ENCODE assay signal across 29 cellular contexts in genomic region chr1:162590101-162590500, GRCh38.
"Had no signal": no experiment of that assay in that cellular context is flagged by ENCODE, and none has a peak within 500 bp of the region (broad histone marks: within the 10 kb centered on the region; RNA-seq: fewer than 3 reads in every experiment).

No MANE protein-coding gene starts in this region.

- H3K4me1 Mint-ChIP-seq: naive B cell; stimulated activated effector memory CD8-positive, alpha-beta T cell treated with anti-CD3 and anti-CD28 coated beads, Interleukin-12 subunit alpha, Interleukin-12 subunit beta, amount 100 ng/mL, for 72 hours had no signal

- H3K27ac Mint-ChIP-seq: mesothelial cell of epicardium; natural killer cell treated with Interleukin-12 subunit alpha and Interleukin-12 subunit beta and Interleukin-15 and Interleukin-18, amount 100 ng/mL, for 72 hours; stimulated activated effector memory CD8-positive, alpha-beta T cell treated with anti-CD3 and anti-CD28 coated beads, Interleukin-12 subunit alpha, Interleukin-12 subunit beta, amount 100 ng/mL, for 72 hours had no signal

- H3K79me2 ChIP-seq: hepatocyte had no signal

- H3K27me3 Mint-ChIP-seq: naive B cell; natural killer cell treated with Interleukin-12 subunit alpha and Interleukin-12 subunit beta and Interleukin-15 and Interleukin-18, amount 100 ng/mL, for 72 hours had no signal

- DNase-seq: dermis blood vessel endothelial cell; effector memory CD4-positive, alpha-beta T cell; foreskin fibroblast; heart left ventricle; kidney; left cardiac atrium; left lung; mesenchymal stem cell; mucosa of descending colon; naive B cell; pancreas; sigmoid colon; stimulated activated CD4-positive, alpha-beta T cell treated with anti-CD3 and anti-CD28 coated beads, Interleukin-2, amount 100 ng/mL, for 24 hours; stimulated activated CD4-positive, alpha-beta T cell treated with anti-CD3 and anti-CD28 coated beads, Interleukin-4, amount 100 ng/mL, for 24 hours; stimulated activated naive CD4-positive, alpha-beta T cell treated with Interleukin-2 at 50 U/mL for 16 hours; stomach; thyroid gland; trophoblast cell had no signal

- H3K9me3 Mint-ChIP-seq: mesothelial cell of epicardium; naive B cell; natural killer cell treated with Interleukin-12 subunit alpha and Interleukin-12 subunit beta and Interleukin-15 and Interleukin-18, amount 100 ng/mL, for 72 hours; neural crest cell; stimulated activated effector memory CD8-positive, alpha-beta T cell treated with anti-CD3 and anti-CD28 coated beads, Interleukin-12 subunit alpha, Interleukin-12 subunit beta, amount 100 ng/mL, for 72 hours had no signal

- H3K27ac ChIP-seq: coronary artery, gastroesophageal sphincter, heart left ventricle, hepatocyte, left lung, neutrophil, pancreas, prostate gland, right atrium auricular region, sigmoid colon, stomach, thyroid gland, vagina had no signal

- H3K4me2 ChIP-seq: hepatocyte had no signal

- H3K9me3 ChIP-seq: gastroesophageal sphincter, heart left ventricle, left lung, mucosa of descending colon, neutrophil, pancreas, prostate gland, right atrium auricular region, sigmoid colon, stomach, thyroid gland, vagina had no signal

- H3K4me3 Mint-ChIP-seq: mesothelial cell of epicardium; naive B cell; natural killer cell treated with Interleukin-12 subunit alpha and Interleukin-12 subunit beta and Interleukin-15 and Interleukin-18, amount 100 ng/mL, for 72 hours; neural crest cell; stimulated activated effector memory CD8-positive, alpha-beta T cell treated with anti-CD3 and anti-CD28 coated beads, Interleukin-12 subunit alpha, Interleukin-12 subunit beta, amount 100 ng/mL, for 72 hours had no signal

- H2AFZ ChIP-seq: hepatocyte had no signal

- H3K27me3 ChIP-seq: gastroesophageal sphincter, heart left ventricle, hepatocyte, left lung, neutrophil, pancreas, right atrium auricular region, sigmoid colon, stomach, thyroid gland, vagina had no signal

- H3K4me1 ChIP-seq: gastroesophageal sphincter, heart left ventricle, left lung, prostate gland, right atrium auricular region, sigmoid colon, thyroid gland, vagina had no signal

- H3K36me3 ChIP-seq: prostate gland had no signal

- H3K4me3 ChIP-seq: coronary artery, gastroesophageal sphincter, heart left ventricle, hepatocyte, left lung, mucosa of descending colon, pancreas, prostate gland, right atrium auricular region, sigmoid colon, stomach, thyroid gland, vagina had no signal
